8 cellular contexts compared by ENCODE assay signal in the genomic region with DNA sequence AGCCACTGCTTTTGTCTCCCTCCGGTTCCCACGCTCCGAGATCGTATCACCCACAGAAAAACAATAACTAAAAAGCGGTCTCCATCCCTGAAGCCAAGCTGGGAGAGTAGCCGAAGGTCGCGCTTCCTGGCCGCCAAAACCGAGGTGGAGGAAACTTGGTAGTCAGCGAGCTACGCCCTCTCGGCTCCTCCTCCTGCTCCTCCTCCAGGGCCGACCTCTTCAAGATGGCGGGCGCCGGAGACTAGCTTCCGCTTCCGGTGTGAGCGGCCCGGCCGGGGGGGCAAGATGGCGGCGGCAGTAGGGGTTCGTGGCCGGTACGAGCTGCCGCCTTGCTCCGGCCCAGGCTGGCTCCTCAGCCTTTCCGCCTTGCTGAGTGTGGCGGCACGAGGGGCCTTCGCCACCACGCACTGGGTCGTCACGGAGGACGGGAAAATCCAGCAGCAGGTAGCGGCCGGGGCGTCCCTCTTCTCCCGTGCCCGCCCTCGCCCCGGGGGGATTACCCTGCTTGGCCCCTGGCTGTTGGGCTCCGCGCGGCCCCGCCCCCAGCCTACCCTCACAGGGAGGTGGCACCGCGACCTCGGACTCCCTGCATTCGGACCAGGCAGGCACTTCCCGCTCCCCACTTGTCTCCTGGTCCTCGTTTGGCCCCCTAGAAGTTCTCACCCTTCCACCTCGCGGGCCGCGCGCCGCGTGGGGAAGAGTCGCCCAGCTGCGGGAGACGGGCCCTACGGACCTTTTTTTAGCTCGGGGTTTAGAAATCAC. TPM values are rescaled to one million over a fixed set of nuclear protein-coding genes. Genes with fewer than 3 reads are reported as not detected.
DNase-seq lines count a peak whose midpoint lies in the region; ATAC-seq and TF ChIP-seq lines count a peak whose summit lies in the region.

A gene with protein sequence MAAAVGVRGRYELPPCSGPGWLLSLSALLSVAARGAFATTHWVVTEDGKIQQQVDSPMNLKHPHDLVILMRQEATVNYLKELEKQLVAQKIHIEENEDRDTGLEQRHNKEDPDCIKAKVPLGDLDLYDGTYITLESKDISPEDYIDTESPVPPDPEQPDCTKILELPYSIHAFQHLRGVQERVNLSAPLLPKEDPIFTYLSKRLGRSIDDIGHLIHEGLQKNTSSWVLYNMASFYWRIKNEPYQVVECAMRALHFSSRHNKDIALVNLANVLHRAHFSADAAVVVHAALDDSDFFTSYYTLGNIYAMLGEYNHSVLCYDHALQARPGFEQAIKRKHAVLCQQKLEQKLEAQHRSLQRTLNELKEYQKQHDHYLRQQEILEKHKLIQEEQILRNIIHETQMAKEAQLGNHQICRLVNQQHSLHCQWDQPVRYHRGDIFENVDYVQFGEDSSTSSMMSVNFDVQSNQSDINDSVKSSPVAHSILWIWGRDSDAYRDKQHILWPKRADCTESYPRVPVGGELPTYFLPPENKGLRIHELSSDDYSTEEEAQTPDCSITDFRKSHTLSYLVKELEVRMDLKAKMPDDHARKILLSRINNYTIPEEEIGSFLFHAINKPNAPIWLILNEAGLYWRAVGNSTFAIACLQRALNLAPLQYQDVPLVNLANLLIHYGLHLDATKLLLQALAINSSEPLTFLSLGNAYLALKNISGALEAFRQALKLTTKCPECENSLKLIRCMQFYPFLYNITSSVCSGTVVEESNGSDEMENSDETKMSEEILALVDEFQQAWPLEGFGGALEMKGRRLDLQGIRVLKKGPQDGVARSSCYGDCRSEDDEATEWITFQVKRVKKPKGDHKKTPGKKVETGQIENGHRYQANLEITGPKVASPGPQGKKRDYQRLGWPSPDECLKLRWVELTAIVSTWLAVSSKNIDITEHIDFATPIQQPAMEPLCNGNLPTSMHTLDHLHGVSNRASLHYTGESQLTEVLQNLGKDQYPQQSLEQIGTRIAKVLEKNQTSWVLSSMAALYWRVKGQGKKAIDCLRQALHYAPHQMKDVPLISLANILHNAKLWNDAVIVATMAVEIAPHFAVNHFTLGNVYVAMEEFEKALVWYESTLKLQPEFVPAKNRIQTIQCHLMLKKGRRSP (plus strand): TSS at position 251 of the 762 bp plus-strand sequence. CDS start 35 bp downstream, at position 286.

- H3K36me3 ChIP-seq in H7 (replicated peaks; ENCODE audit: control insufficient read depth, insufficient read depth, low read length), result no peaks in the 10 kb centered on the region

- DNase-seq in ELF-1 (ENCODE audit: low read depth, low spot score), result peak; percentile 95
- DNase-seq in H7, result peak; percentile 91
- peak; percentile 94 for DNase-seq in M059J (ENCODE audit: low read depth)
- DNase-seq in SHP77 treated with DMSO at 0.1 percent for 48 hours (lab: John Stamatoyannopoulos, UW), result peak; percentile 85
- peak; percentile 98 for DNase-seq in activated effector memory CD4-positive, alpha-beta T cell treated with anti-CD3 and anti-CD28 coated beads, Interleukin-2, amount 50 U/mL, for 16 hours
- DNase-seq in fibroblast of the conjunctiva (ENCODE audit: low read depth), result peak; percentile 83
- peak; percentile 94 for DNase-seq in nephron progenitor cell
- peak; percentile 89 to 94 for DNase-seq in stimulated activated naive CD8-positive, alpha-beta T cell treated with anti-CD3 and anti-CD28 coated beads, Interleukin-15, amount 100 ng/mL, for 72 hours

- peak within 1 kb of the TSS; percentile 93 for H3K4me3 Mint-ChIP-seq in nephron progenitor cell
- H3K4me3 Mint-ChIP-seq in stimulated activated naive CD8-positive, alpha-beta T cell treated with anti-CD3 and anti-CD28 coated beads, Interleukin-15, amount 100 ng/mL, for 72 hours, result peak within 1 kb of the TSS; percentile 99 to 100

- peaks cover 4% of the 10 kb centered on the region for H3K9me3 Mint-ChIP-seq in nephron progenitor cell
- H3K9me3 Mint-ChIP-seq in stimulated activated naive CD8-positive, alpha-beta T cell treated with anti-CD3 and anti-CD28 coated beads, Interleukin-15, amount 100 ng/mL, for 72 hours, result no peaks in the 10 kb centered on the region

- no peaks in the 10 kb centered on the region for H3K27me3 ChIP-seq in H7 (ENCODE audit: control insufficient read depth, insufficient read depth, low read length)

- H3K27ac Mint-ChIP-seq in nephron progenitor cell, result peak within 1 kb of the TSS; percentile 98
- H3K27ac Mint-ChIP-seq in stimulated activated naive CD8-positive, alpha-beta T cell treated with anti-CD3 and anti-CD28 coated beads, Interleukin-15, amount 100 ng/mL, for 72 hours, result peak within 1 kb of the TSS; percentile 99 to 100

- H3K4me1 Mint-ChIP-seq in nephron progenitor cell, result peaks cover 31% of the 10 kb centered on the region
- H3K4me1 Mint-ChIP-seq in stimulated activated naive CD8-positive, alpha-beta T cell treated with anti-CD3 and anti-CD28 coated beads, Interleukin-15, amount 100 ng/mL, for 72 hours, result peaks cover 27% of the 10 kb centered on the region

- H3K27me3 Mint-ChIP-seq in nephron progenitor cell (ENCODE audit: low read depth, poor library complexity), result peaks cover 8% of the 10 kb centered on the region
- H3K27me3 Mint-ChIP-seq in stimulated activated naive CD8-positive, alpha-beta T cell treated with anti-CD3 and anti-CD28 coated beads, Interleukin-15, amount 100 ng/mL, for 72 hours, result no peaks in the 10 kb centered on the region

- TF ChIP-seq CTCF in nephron progenitor cell (IDR thresholded peaks at IDR 0.05), result no peak

- peak within 1 kb of the TSS; percentile 91 for H3K4me3 ChIP-seq in H7 (ENCODE audit: insufficient read depth, low read depth, low read length)

- peaks cover 22% of the 10 kb centered on the region for H3K36me3 Mint-ChIP-seq in nephron progenitor cell (ENCODE audit: low read depth)

- peak; percentile 95 for ATAC-seq in stimulated activated naive CD8-positive, alpha-beta T cell treated with anti-CD3 and anti-CD28 coated beads, Interleukin-15, amount 100 ng/mL, for 72 hours

RNA-seq across cellular contexts. Expression of the gene that starts here (rescaled TPM):
- 41.5 and 73.3 TPM in 2 replicates for total RNA-seq in H7 (2014; rRNA removed; shearing (Covaris generic))
- total RNA-seq in M059J (2014; rRNA removed; shearing (Covaris generic)), result 52.7 and 59.4 TPM in 2 replicates

Comparison
In these comparisons a context has a peak if more than half of its experiments do, and no peak if none do; other contexts are left out.
1. Peak in every context shown above with its lines: DNase-seq, ATAC-seq and H3K4me3 ChIP-seq.